In the genomic region with DNA sequence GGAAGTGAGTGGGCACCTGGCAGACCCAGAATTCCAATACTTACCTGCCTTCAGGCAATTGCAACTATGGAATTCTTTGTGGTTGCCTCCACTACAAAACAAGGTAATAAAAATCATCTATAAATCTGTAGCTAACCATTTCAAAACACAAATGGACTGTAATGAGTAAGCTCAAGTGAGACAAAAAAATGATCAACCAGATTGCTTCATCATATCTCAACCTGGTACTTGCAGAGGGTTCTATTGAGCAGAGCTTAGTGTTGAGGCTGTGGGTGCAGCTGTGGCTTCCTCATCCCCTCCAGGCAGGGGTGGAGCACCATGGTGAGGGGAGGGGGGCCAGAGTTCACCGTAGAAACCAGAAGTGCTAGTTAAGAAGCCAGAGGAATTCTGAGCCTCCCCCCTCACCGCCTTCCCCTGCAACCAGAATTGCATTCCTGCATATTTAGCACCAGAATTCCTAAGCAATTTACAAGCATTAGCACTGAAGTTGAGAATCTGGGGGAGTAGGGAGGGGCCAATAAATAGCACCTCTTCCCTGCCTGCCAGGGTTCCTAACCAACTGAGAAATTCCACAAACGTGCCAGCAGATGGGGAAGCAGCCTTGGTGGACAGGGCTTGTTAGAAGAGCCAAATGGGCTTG, we compare ENCODE assay signal across 10 cellular contexts. TPM values are rescaled to one million over a fixed set of nuclear protein-coding genes. Genes with fewer than 3 reads are reported as not detected.
DNase-seq lines count a peak whose midpoint lies in the region; ATAC-seq, FAIRE-seq and TF ChIP-seq lines count a peak whose summit lies in the region.
"Had no signal": no experiment of that assay in that cellular context is flagged by ENCODE, and none has a peak within 500 bp of the region (broad histone marks: within the 10 kb centered on the region; RNA-seq: fewer than 3 reads in every experiment).

No MANE protein-coding gene starts in this region.

- no peak overlapping the region for H2BK120ac ChIP-seq in H9 (ENCODE audit: low read depth, low read length, poor library complexity, severe bottlenecking)

- intact Hi-C loops in pancreas (cut with DNase I): no loop called here

- no peaks in the 10 kb centered on the region for H3K79me1 ChIP-seq in H9 (ENCODE audit: insufficient read depth, low read depth, low read length, poor library complexity, severe bottlenecking)

- H4K20me1 ChIP-seq in H9 (ENCODE audit: control insufficient read depth, insufficient read depth, insufficient read length): no peaks in the 10 kb centered on the region

- H4K5ac ChIP-seq in H9 (ENCODE audit: insufficient read length, low read depth, low read length): no peak overlapping the region

- no peak overlapping the region for H3K18ac ChIP-seq in H9 (ENCODE audit: insufficient read length, low read depth, low read length)

- H4K8ac ChIP-seq in H9 (replicated peaks; ENCODE audit: insufficient read length, low read depth, low read length): no peak overlapping the region

- no peaks in the 10 kb centered on the region for H3K79me2 ChIP-seq in H9 (ENCODE audit: insufficient read depth, low read length)

- H3T11ph ChIP-seq in H9 (ENCODE audit: low read length): no peak overlapping the region

- no peak overlapping the region for H3K9ac ChIP-seq in H9 (ENCODE audit: extremely low read depth, insufficient read length, low read length)
- H3K9ac ChIP-seq in NT2/D1 (ENCODE audit: insufficient read length, low read depth): no peak overlapping the region

- no peak overlapping the region for H3K4me3 ChIP-seq in NT2/D1 (ENCODE audit: insufficient read length, low read depth)
- H3K4me3 ChIP-seq in epithelial cell of proximal tubule (ENCODE audit: low read depth, low read length): no peak overlapping the region
- no peak overlapping the region for H3K4me3 ChIP-seq in pancreas

- H3K36me3 Mint-ChIP-seq in H9 (ENCODE audit: insufficient read depth in 1 of 3, low read depth in 3 of 3): peaks cover 21 to 23% (median 21%) of the 10 kb centered on the region in 3 experiments

- peak; percentile 87 for DNase-seq in H9
- DNase-seq in NT2/D1 (ENCODE audit: low read depth, low spot score): peak; percentile 64
- peak; percentile 51 for DNase-seq in epithelial cell of proximal tubule (ENCODE audit: low read depth)
- peak in 3 of 6 donors; percentile 23 to 35 (median 30) for DNase-seq in pancreas
- no peak for DNase-seq in GM19239 (ENCODE audit: insufficient read length, low spot score)
- DNase-seq in activated T-cell treated with anti-CD3 and anti-CD28 coated beads for 4 hours: no peak
- no peak for DNase-seq in NCI-H526 (lab: John Stamatoyannopoulos, UW)
- DNase-seq: amniotic stem cell had no signal

- H3K56ac ChIP-seq in H9 (ENCODE audit: insufficient read length, low read depth, low read length): no peak overlapping the region

- H3K14ac ChIP-seq in H9 (ENCODE audit: insufficient read depth, low read length): no peak overlapping the region

- no peak for FAIRE-seq in pancreas (lab: Jason Lieb, UNC)
- no peak for FAIRE-seq in GM19239 (lab: Jason Lieb, UNC)

- H3K27ac ChIP-seq in H9 (ENCODE audit: insufficient read length, low read depth, low read length) (peak overlapping the region; percentile 22), pancreas (no peak overlapping the region)
- H3K27ac ChIP-seq: HL-60 had no signal

- peak overlapping the region in 2 of 3 experiments; percentile 52 to 55; a peak in 1 of 7 replicates for H3K27ac Mint-ChIP-seq in H9

- peak; percentile 27; the same call in 1 of the 3 replicates for TF ChIP-seq CTCF in H9 (conservative IDR thresholded peaks at IDR 0.05)
- TF ChIP-seq CTCF in epithelial cell of proximal tubule (conservative IDR thresholded peaks at IDR 0.05; ENCODE audit: low read depth, low read length): peak; percentile 26
- no peak for TF ChIP-seq CTCF in pancreas (IDR thresholded peaks at IDR 0.05)

- H2BK20ac ChIP-seq in H9 (ENCODE audit: low read depth, low read length, poor library complexity, severe bottlenecking): no peak overlapping the region

- H2BK5ac ChIP-seq in H9 (ENCODE audit: insufficient read length, low read length): no peak overlapping the region

- H3K27me3 Mint-ChIP-seq in H9 (ENCODE audit: low read depth): peaks cover 5% of the 10 kb centered on the region

- H3K23ac ChIP-seq in H9 (ENCODE audit: insufficient read length, low read depth, low read length): no peak overlapping the region

- no peak overlapping the region for H3K4me2 ChIP-seq in H9 (ENCODE audit: insufficient read depth, insufficient read length, low read length)

- no peaks in the 10 kb centered on the region for H3K23me2 ChIP-seq in H9 (ENCODE audit: insufficient read length, low read depth, low read length, poor library complexity, severe bottlenecking)

- H3K4me1 ChIP-seq in H9 (ENCODE audit: insufficient read depth, low read length) (no peaks in the 10 kb centered on the region), NT2/D1 (ENCODE audit: insufficient read depth, insufficient read length) (no peaks in the 10 kb centered on the region), pancreas (no peaks in the 10 kb centered on the region)

- no peak overlapping the region for H2BK12ac ChIP-seq in H9 (ENCODE audit: insufficient read length, low read depth, low read length)

- H2AK5ac ChIP-seq in H9 (ENCODE audit: insufficient read length, low read length): no peak overlapping the region

- H3K9me3 ChIP-seq in H9 (ENCODE audit: control insufficient read depth, low read depth, low read length) (peaks cover 69% of the 10 kb centered on the region), NT2/D1 (ENCODE audit: insufficient read depth, low read length) (peaks cover 19% of the 10 kb centered on the region; the same call in 1 of the 2 replicates), pancreas (no peaks in the 10 kb centered on the region)

- H3K36me3 ChIP-seq in NT2/D1 (ENCODE audit: insufficient read depth, insufficient read length, low read length) (no peaks in the 10 kb centered on the region), pancreas (no peaks in the 10 kb centered on the region)

- peak; percentile 15 to 66 (median 44) for ATAC-seq in pancreas

- no peak overlapping the region for H2AFZ ChIP-seq in H9 (ENCODE audit: low read length)

- H3K27me3 ChIP-seq in H9 (ENCODE audit: insufficient read depth, low read length): no peaks in the 10 kb centered on the region
- H3K27me3 ChIP-seq in NT2/D1 (ENCODE audit: insufficient read depth, insufficient read length): no peaks in the 10 kb centered on the region
- H3K27me3 ChIP-seq in pancreas: peaks cover 0 to 4% (median 0%) of the 10 kb centered on the region in 4 donors

- no peak overlapping the region for H3K4me3 Mint-ChIP-seq in H9

- H4K91ac ChIP-seq in H9 (ENCODE audit: insufficient read length, low read depth, low read length): no peak overlapping the region

- no peak overlapping the region for H3K4ac ChIP-seq in H9 (ENCODE audit: low read depth, low read length)

- peaks cover 86 to 87% of the 10 kb centered on the region in 2 experiments for H3K9me3 Mint-ChIP-seq in H9

- peaks cover 14 to 20% of the 10 kb centered on the region in 2 experiments for H3K4me1 Mint-ChIP-seq in H9

- no peak overlapping the region for H2BK15ac ChIP-seq in H9 (ENCODE audit: low read depth, low read length)

- no CpG with 5 or more reads among the region's 3 CpGs for WGBS in H9 (ENCODE audit: extremely low coverage, insufficient read length, low lambda C conversion rate)
- WGBS in pancreas, 2 donors: 4 to 6% methylated on average over 3 of the region's 3 CpGs

RNA-seq across cellular contexts. Expression of gene CTAG1A, which starts 11.5 kb away (rescaled TPM):
- total RNA-seq in H9 (2021): not detected in 2 replicates
- total RNA-seq in epithelial cell of proximal tubule: not detected in 2 replicates
- total RNA-seq in pancreas: not detected
- polyA plus RNA-seq in pancreas: not detected
- total RNA-seq: lung microvascular endothelial cell had no signal

RNA-seq across cellular contexts. Expression of gene CTAG1B, which starts 22.7 kb away (rescaled TPM):
- not detected in 2 replicates for total RNA-seq in H9 (2021)
- not detected in 2 replicates for total RNA-seq in epithelial cell of proximal tubule
- total RNA-seq in pancreas: not detected
- polyA plus RNA-seq in pancreas: not detected
- total RNA-seq: lung microvascular endothelial cell had no signal

RNA-seq across cellular contexts. Expression of gene IKBKG, which starts 49.0 kb away (rescaled TPM):
- total RNA-seq in H9 (2021) (16.2 and 17.8 TPM in 2 replicates), epithelial cell of proximal tubule (15.8 and 21.4 TPM in 2 replicates), pancreas (10 to 100 TPM in 2 of 6 donors, 1 to 10 TPM in 4; 6.3 to 11.7 (median 8.3) TPM)
- polyA plus RNA-seq in pancreas: 10 to 100 TPM; 25.2 to 29.7 TPM

RNA-seq across cellular contexts. Expression of gene G6PD, which starts 49.8 kb away (rescaled TPM):
- total RNA-seq in H9 (2021) (68.7 and 70.5 TPM in 2 replicates), epithelial cell of proximal tubule (70.5 and 84.1 TPM in 2 replicates), pancreas (10 to 100 TPM in 3 of 6 donors, 1 to 10 TPM in 3; 6.7 to 17.9 (median 11.0) TPM)
- 10 to 100 TPM; 11.4 to 17.0 TPM for polyA plus RNA-seq in pancreas

RNA-seq across cellular contexts. Expression of gene CTAG2, which starts 57.0 kb away (rescaled TPM):
- total RNA-seq in H9 (2021) (not detected in 2 replicates), epithelial cell of proximal tubule (not detected in 2 replicates), pancreas (not detected)
- 1 to 10 TPM in 1 of 2 donors, not detected in 1; 1.2 TPM for polyA plus RNA-seq in pancreas
- total RNA-seq: lung microvascular endothelial cell had no signal

Comparison
In these comparisons a context has a peak if more than half of its experiments do, and no peak if none do; other contexts are left out.
1. DNase-seq: peak in H9 (single experiment), NT2/D1 (single experiment) and epithelial cell of proximal tubule (single experiment); none in GM19239 (single experiment), activated T-cell treated with anti-CD3 and anti-CD28 coated beads for 4 hours (single experiment) and NCI-H526 (0 of 2).
2. CTCF ChIP-seq: peak in H9 (single experiment) and epithelial cell of proximal tubule (single experiment); none in pancreas (0 of 4).